17 cellular contexts compared by ENCODE assay signal in genomic region chr10:133390597-133391248, GRCh38. TPM values are rescaled to one million over a fixed set of nuclear protein-coding genes. Genes with fewer than 3 reads are reported as not detected.
DNase-seq lines count a peak whose midpoint lies in the region; ATAC-seq and TF ChIP-seq lines count a peak whose summit lies in the region.
"Had no signal": no experiment of that assay in that cellular context is flagged by ENCODE, and none has a peak within 500 bp of the region (broad histone marks: within the 10 kb centered on the region; RNA-seq: fewer than 3 reads in every experiment).

No MANE protein-coding gene starts in this region.

- peak overlapping the region; percentile 58 to 92 (median 77) for H3K27ac ChIP-seq in Peyer's patch
- H3K27ac ChIP-seq in sigmoid colon = no peak overlapping the region
- no peak overlapping the region for H3K27ac ChIP-seq in A673 (ENCODE audit: low read depth, low read length, poor library complexity, severe bottlenecking)
- H3K27ac ChIP-seq: vagina had no signal

- no peaks in the 10 kb centered on the region for H3K27me3 ChIP-seq in Peyer's patch
- H3K27me3 ChIP-seq in sigmoid colon = no peaks in the 10 kb centered on the region
- no peaks in the 10 kb centered on the region for H3K27me3 ChIP-seq in A673 (replicated peaks; ENCODE audit: insufficient read depth, low read depth, low read length, poor library complexity)
- H3K27me3 ChIP-seq: left lung, vagina had no signal

- TF ChIP-seq POLR2A in Peyer's patch (IDR thresholded peaks at IDR 0.05) (no peak), sigmoid colon (IDR thresholded peaks at IDR 0.05) (no peak)

- intact Hi-C loops in activated CD4-positive, alpha-beta T cell treated with anti-CD3 and anti-CD28 coated beads for 36 hours (cut with DNase I, micrococcal nuclease) = loop anchor here (1.0 to 5.0 kb wide), 7 partner anchors 11 to 1488 kb away; partner anchors contain the start of genes PAOX (in 1 of the 2) and PPP2R2D (in 1 of the 2)
- intact Hi-C loops in sigmoid colon (cut with DNase I) = loop anchor here (5.0 kb wide), 1 partner anchor 63 kb away; no protein-coding TSS in a partner anchor
- intact Hi-C loops in left colon (cut with DNase I, micrococcal nuclease) = no loop called here
- intact Hi-C loops in A673 (cut with micrococcal nuclease; ENCODE audit: unreplicated experiment) = no loop called here

- peak; percentile 19 for ATAC-seq in activated CD4-positive, alpha-beta T cell treated with anti-CD3 and anti-CD28 coated beads for 36 hours
- ATAC-seq in left colon = no peak
- ATAC-seq: left lung had no signal

- CTCF ChIA-PET in activated CD4-positive, alpha-beta T cell treated with anti-CD3 and anti-CD28 coated beads for 36 hours (lab: Charles Lee) = interaction anchor here (0.9 to 1.2 kb wide), 5 partner anchors 9 to 83 kb away, joined by 3 to 4 read pairs (median 4); no protein-coding TSS in a partner anchor
- CTCF ChIA-PET in A673 (lab: Charles Lee) = no interaction called here

- DNase-seq in activated CD4-positive, alpha-beta T cell treated with anti-CD3 and anti-CD28 coated beads for 36 hours = peak; percentile 43
- no peak for DNase-seq in activated CD4-positive, alpha-beta T cell treated with anti-CD3 and anti-CD28 coated beads, Interleukin-2, amount 50 U/mL, for 4 hours
- DNase-seq in Peyer's patch (peak in 2 of 3 donors; percentile 16 to 44), dermis blood vessel endothelial cell (peak; percentile 55), sigmoid colon (peak; percentile 41), left colon (no peak), AG08395 (ENCODE audit: low spot score) (no peak), A673 (ENCODE audit: low spot score) (no peak)
- DNase-seq: cerebellar nuclear complex, EL, HCEC 1CT, left lung, NCI-H82, SW 1271 had no signal

- peaks cover 0 to 17% (median 0%) of the 10 kb centered on the region in 3 donors for H3K36me3 ChIP-seq in Peyer's patch
- H3K36me3 ChIP-seq in sigmoid colon = peaks cover 0 to 20% (median 3%) of the 10 kb centered on the region in 4 donors
- peaks cover 3% of the 10 kb centered on the region for H3K36me3 ChIP-seq in A673 (ENCODE audit: insufficient read depth, low read length, poor library complexity, severe bottlenecking)
- H3K36me3 ChIP-seq: vagina had no signal

- H3K4me3 Mint-ChIP-seq in activated CD4-positive, alpha-beta T cell treated with anti-CD3 and anti-CD28 coated beads for 36 hours = peak overlapping the region; percentile 72

- TF ChIP-seq CTCF in Peyer's patch (IDR thresholded peaks at IDR 0.05) (no peak), sigmoid colon (IDR thresholded peaks at IDR 0.05) (no peak), A673 (conservative IDR thresholded peaks at IDR 0.05; ENCODE audit: low read depth, low read length) (no peak)

- H3K9me3 Mint-ChIP-seq in activated CD4-positive, alpha-beta T cell treated with anti-CD3 and anti-CD28 coated beads for 36 hours (ENCODE audit: low read depth) = no peaks in the 10 kb centered on the region

- no TSS peak for BruUV-seq in A673 (replicated peaks; lab: Mats Ljungman, UMichigan)

- peaks cover 48% of the 10 kb centered on the region for H3K4me1 Mint-ChIP-seq in activated CD4-positive, alpha-beta T cell treated with anti-CD3 and anti-CD28 coated beads for 36 hours

- peaks cover 10% of the 10 kb centered on the region for H3K36me3 Mint-ChIP-seq in activated CD4-positive, alpha-beta T cell treated with anti-CD3 and anti-CD28 coated beads for 36 hours (ENCODE audit: low read depth)

- H3K4me1 ChIP-seq in Peyer's patch (peaks cover 0 to 15% (median 9%) of the 10 kb centered on the region in 4 donors), sigmoid colon (peaks cover 0 to 17% (median 10%) of the 10 kb centered on the region in 4 donors), A673 (ENCODE audit: insufficient read depth, low read length, poor library complexity, severe bottlenecking) (peaks cover 4% of the 10 kb centered on the region)

- H3K9me3 ChIP-seq in Peyer's patch = no peaks in the 10 kb centered on the region
- H3K9me3 ChIP-seq in sigmoid colon = no peaks in the 10 kb centered on the region
- H3K9me3 ChIP-seq in A673 (ENCODE audit: low read depth, low read length, poor library complexity, severe bottlenecking) = no peaks in the 10 kb centered on the region
- H3K9me3 ChIP-seq: left lung, vagina had no signal

- peak overlapping the region; percentile 93 for H3K27ac Mint-ChIP-seq in activated CD4-positive, alpha-beta T cell treated with anti-CD3 and anti-CD28 coated beads for 36 hours
- H3K27ac Mint-ChIP-seq: progenitor cell of endocrine pancreas had no signal

- POLR2A ChIA-PET in activated CD4-positive, alpha-beta T cell treated with anti-CD3 and anti-CD28 coated beads for 36 hours (lab: Charles Lee) = no interaction called here
- POLR2A ChIA-PET in A673 (lab: Charles Lee; ENCODE audit: low non-redundant PET) = no interaction called here

- WGBS in sigmoid colon, 2 donors = 89 to 93% methylated on average over 19 of the region's 19 CpGs

- TF ChIP-seq EP300 in sigmoid colon (IDR thresholded peaks at IDR 0.05) = no peak

- H3K4me3 ChIP-seq in Peyer's patch (no peak overlapping the region), sigmoid colon (no peak overlapping the region), A673 (ENCODE audit: low read depth, low read length, poor library complexity, severe bottlenecking) (no peak overlapping the region)
- H3K4me3 ChIP-seq: left lung, vagina had no signal

- no peaks in the 10 kb centered on the region for H3K27me3 Mint-ChIP-seq in activated CD4-positive, alpha-beta T cell treated with anti-CD3 and anti-CD28 coated beads for 36 hours
- H3K27me3 Mint-ChIP-seq: progenitor cell of endocrine pancreas had no signal

RNA-seq across cellular contexts. Expression of gene MTG1, which starts 3.2 kb away (rescaled TPM):
- total RNA-seq in activated CD4-positive, alpha-beta T cell treated with anti-CD3 and anti-CD28 coated beads for 36 hours = 10 to 100 TPM; 46.9 to 52.1 TPM
- total RNA-seq in Peyer's patch = 100 to 1,000 TPM in 3 of 4 donors, 10 to 100 TPM in 1; 44.7 to 110 (median 103) TPM
- total RNA-seq in dermis blood vessel endothelial cell = 42.0 and 43.2 TPM in 2 replicates
- 10 to 100 TPM; 14.0 to 28.8 (median 17.0) TPM for total RNA-seq in sigmoid colon
- 10 to 100 TPM; 27.6 to 63.6 (median 30.3) TPM for polyA plus RNA-seq in sigmoid colon
- total RNA-seq in left colon = 10 to 100 TPM; 38.0 to 49.5 TPM
- total RNA-seq in A673 (2021) = 79.0 and 83.3 TPM in 2 replicates

RNA-seq across cellular contexts. Expression of gene PAOX, which starts 11.7 kb away (rescaled TPM):
- total RNA-seq in activated CD4-positive, alpha-beta T cell treated with anti-CD3 and anti-CD28 coated beads for 36 hours = 1 to 10 TPM; 3.0 to 6.2 TPM
- total RNA-seq in Peyer's patch = 10 to 100 TPM; 19.8 to 53.7 (median 36.9) TPM
- total RNA-seq in dermis blood vessel endothelial cell = 5.7 and 17.7 TPM in 2 replicates
- 10 to 100 TPM in 3 of 4 donors, 1 to 10 TPM in 1; 6.4 to 11.8 (median 11.0) TPM for total RNA-seq in sigmoid colon
- 1 to 10 TPM; 5.4 to 8.7 (median 6.5) TPM for polyA plus RNA-seq in sigmoid colon
- 10 to 100 TPM in 1 of 2 donors, 1 to 10 TPM in 1; 9.3 to 10.5 TPM for total RNA-seq in left colon
- 0.92 and 2.1 TPM in 2 replicates for total RNA-seq in A673 (2021)

RNA-seq across cellular contexts. Expression of gene ECHS1, which starts 17.6 kb away (rescaled TPM):
- 10 to 100 TPM; 42.0 to 56.7 TPM for total RNA-seq in activated CD4-positive, alpha-beta T cell treated with anti-CD3 and anti-CD28 coated beads for 36 hours
- total RNA-seq in Peyer's patch = 100 to 1,000 TPM in 3 of 4 donors, 10 to 100 TPM in 1; 87.5 to 211 (median 172) TPM
- 91.0 and 95.4 TPM in 2 replicates for total RNA-seq in dermis blood vessel endothelial cell
- 10 to 100 TPM; 58.6 to 87.0 (median 65.6) TPM for total RNA-seq in sigmoid colon
- 100 to 1,000 TPM; 187 to 360 (median 220) TPM for polyA plus RNA-seq in sigmoid colon
- 100 to 1,000 TPM; 173 to 205 TPM for total RNA-seq in left colon
- 96.3 and 101 TPM in 2 replicates for total RNA-seq in A673 (2021)

RNA-seq across cellular contexts. Expression of gene FUOM, which starts 32.9 kb away (rescaled TPM):
- total RNA-seq in activated CD4-positive, alpha-beta T cell treated with anti-CD3 and anti-CD28 coated beads for 36 hours = 10 to 100 TPM; 28.3 to 37.0 TPM
- total RNA-seq in Peyer's patch (100 to 1,000 TPM in 3 of 4 donors, 10 to 100 TPM in 1; 88.3 to 214 (median 163) TPM), dermis blood vessel endothelial cell (11.2 and 24.8 TPM in 2 replicates), sigmoid colon (10 to 100 TPM in 2 of 4 donors, 1 to 10 TPM in 2; 8.0 to 25.7 (median 12.8) TPM), left colon (10 to 100 TPM; 25.5 to 28.7 TPM), A673 (2021) (16.0 and 22.3 TPM in 2 replicates)
- 10 to 100 TPM; 39.0 to 98.0 (median 48.9) TPM for polyA plus RNA-seq in sigmoid colon

RNA-seq across cellular contexts. Expression of gene SPRN, which starts 33.7 kb away (rescaled TPM):
- total RNA-seq in activated CD4-positive, alpha-beta T cell treated with anti-CD3 and anti-CD28 coated beads for 36 hours = not detected
- total RNA-seq in Peyer's patch = under 1 TPM in 1 of 4 donors, not detected in 3; 0.47 TPM
- under 0.01 TPM in 1 of 2 replicates, not detected in the other for total RNA-seq in dermis blood vessel endothelial cell
- 1 to 10 TPM in 1 of 4 donors, under 1 TPM in 2, not detected in 1; 0.41 to 1.1 (median 0.71) TPM for total RNA-seq in sigmoid colon
- under 1 TPM in 2 of 3 donors, not detected in 1; under 0.01 to 0.28 TPM for polyA plus RNA-seq in sigmoid colon
- not detected for total RNA-seq in left colon
- 0.13 TPM in 1 of 2 replicates, not detected in the other for total RNA-seq in A673 (2021)
- total RNA-seq: M059J, vagina had no signal

Comparison
In these comparisons a context has a peak if more than half of its experiments do, and no peak if none do; other contexts are left out.
1. DNase-seq: peak in activated CD4-positive, alpha-beta T cell treated with anti-CD3 and anti-CD28 coated beads for 36 hours (single experiment), Peyer's patch (2 of 3), dermis blood vessel endothelial cell (single experiment) and sigmoid colon (single experiment); none in activated CD4-positive, alpha-beta T cell treated with anti-CD3 and anti-CD28 coated beads, Interleukin-2, amount 50 U/mL, for 4 hours (0 of 2), left colon (0 of 2), AG08395 (single experiment) and A673 (single experiment).
2. H3K27ac ChIP-seq: peak in Peyer's patch (4 of 4); none in sigmoid colon (0 of 4) and A673 (single experiment).
3. intact Hi-C loops: an anchor here in activated CD4-positive, alpha-beta T cell treated with anti-CD3 and anti-CD28 coated beads for 36 hours (1.0 to 5.0 kb wide) and sigmoid colon (5.0 kb wide); none called in left colon and A673.